Comparison of ENCODE assay signal across 8 cellular contexts in genomic region chr1:67688526-67689219, GRCh38. TPM values are rescaled to one million over a fixed set of nuclear protein-coding genes. Genes with fewer than 3 reads are reported as not detected.
DNase-seq lines count a peak whose midpoint lies in the region; ATAC-seq and TF ChIP-seq lines count a peak whose summit lies in the region.

No MANE protein-coding gene starts in this region.

- H4K20me1 ChIP-seq in DND-41 (ENCODE audit: insufficient read depth, low read length) (peaks cover 29% of the 10 kb centered on the region), Karpas-422 (ENCODE audit: insufficient read depth, low read depth, low read length) (peaks cover 4% of the 10 kb centered on the region; the same call in 1 of the 2 replicates)

- H3K27me3 Mint-ChIP-seq in activated naive CD8-positive, alpha-beta T cell treated with anti-CD3 and anti-CD28 coated beads for 36 hours: no peaks in the 10 kb centered on the region

- H3K9ac ChIP-seq in DND-41 (ENCODE audit: low read depth, low read length): no peak overlapping the region
- peak overlapping the region; percentile 22 for H3K9ac ChIP-seq in mucosa of stomach (ENCODE audit: low read length)
- H3K9ac ChIP-seq in Karpas-422 (ENCODE audit: low read length): no peak overlapping the region

- H3K79me2 ChIP-seq in DND-41 (ENCODE audit: insufficient read depth, low read length) (peaks cover 27% of the 10 kb centered on the region), Karpas-422 (ENCODE audit: low read length) (no peaks in the 10 kb centered on the region)

- TF ChIP-seq CTCF in DND-41 (IDR thresholded peaks at IDR 0.05; ENCODE audit: borderline replicate concordance, extremely low read depth, low read length, poor library complexity, severe bottlenecking): no peak

- H2AFZ ChIP-seq in DND-41 (ENCODE audit: low read depth, low read length): no peak overlapping the region
- H2AFZ ChIP-seq in Karpas-422 (ENCODE audit: low read length): no peak overlapping the region

- ATAC-seq in DND-41 (ENCODE audit: insufficient read depth, low read depth) (no peak), GM19463 (IDR thresholded peaks at IDR 0.05; ENCODE audit: unreplicated experiment) (no peak), GM19324 (IDR thresholded peaks at IDR 0.05; ENCODE audit: low FRiP score, unreplicated experiment) (no peak), HG02840 (IDR thresholded peaks at IDR 0.05; ENCODE audit: low FRiP score, unreplicated experiment) (no peak)

- H3K27ac ChIP-seq in DND-41 (ENCODE audit: low read length) (no peak overlapping the region), Karpas-422 (ENCODE audit: low read length) (no peak overlapping the region)

- H3K27ac Mint-ChIP-seq in activated naive CD8-positive, alpha-beta T cell treated with anti-CD3 and anti-CD28 coated beads for 36 hours: peak overlapping the region; percentile 34

- H3K4me3 Mint-ChIP-seq in activated naive CD8-positive, alpha-beta T cell treated with anti-CD3 and anti-CD28 coated beads for 36 hours: peak overlapping the region; percentile 25

- no peak overlapping the region for H3K4me3 ChIP-seq in DND-41 (ENCODE audit: low read depth in 1 of 2, low read length in 2 of 2)
- no peak overlapping the region for H3K4me3 ChIP-seq in mucosa of stomach (ENCODE audit: low read length)
- H3K4me3 ChIP-seq in Karpas-422 (ENCODE audit: low read length): no peak overlapping the region

- no peaks in the 10 kb centered on the region for H3K9me3 Mint-ChIP-seq in activated naive CD8-positive, alpha-beta T cell treated with anti-CD3 and anti-CD28 coated beads for 36 hours

- H3K27me3 ChIP-seq in DND-41 (ENCODE audit: insufficient read depth, low read length, poor library complexity) (no peaks in the 10 kb centered on the region), mucosa of stomach (ENCODE audit: control insufficient read depth, insufficient read depth, low read length) (no peaks in the 10 kb centered on the region), Karpas-422 (ENCODE audit: low read length) (no peaks in the 10 kb centered on the region)

- H3K4me1 ChIP-seq in DND-41 (ENCODE audit: insufficient read depth, low read length) (peaks cover 25% of the 10 kb centered on the region), mucosa of stomach (ENCODE audit: control insufficient read depth, insufficient read depth, low read length) (peaks cover 20% of the 10 kb centered on the region), Karpas-422 (ENCODE audit: low read length) (peaks cover 20% of the 10 kb centered on the region)

- H3K4me1 Mint-ChIP-seq in activated naive CD8-positive, alpha-beta T cell treated with anti-CD3 and anti-CD28 coated beads for 36 hours: peaks cover 28% of the 10 kb centered on the region

- H3K9me3 ChIP-seq in DND-41 (ENCODE audit: insufficient read depth, low read length, severe bottlenecking) (no peaks in the 10 kb centered on the region), mucosa of stomach (ENCODE audit: control insufficient read depth, low read length) (no peaks in the 10 kb centered on the region), Karpas-422 (ENCODE audit: low read length) (no peaks in the 10 kb centered on the region)

- H3K36me3 ChIP-seq in DND-41 (ENCODE audit: insufficient read depth, low read length): peaks cover 45% of the 10 kb centered on the region
- no peaks in the 10 kb centered on the region for H3K36me3 ChIP-seq in mucosa of stomach (ENCODE audit: control insufficient read depth, insufficient read depth, low read length)
- H3K36me3 ChIP-seq in Karpas-422 (ENCODE audit: insufficient read depth, low read length): peaks cover 17% of the 10 kb centered on the region

- no peaks in the 10 kb centered on the region for H3K9me2 ChIP-seq in Karpas-422 (replicated peaks; ENCODE audit: insufficient read depth, low read length)

- DNase-seq in DND-41 (no peak), LHCN-M2 (ENCODE audit: low read depth) (peak; percentile 49), Karpas-422 (no peak)
- no peak for DNase-seq in activated naive CD8-positive, alpha-beta T cell treated with anti-CD3 and anti-CD28 coated beads for 36 hours

- H3K36me3 Mint-ChIP-seq in activated naive CD8-positive, alpha-beta T cell treated with anti-CD3 and anti-CD28 coated beads for 36 hours: peaks cover 21% of the 10 kb centered on the region

- H3K4me2 ChIP-seq in DND-41 (ENCODE audit: insufficient read depth, low read length): peak overlapping the region; percentile 14; the same call in 1 of the 2 replicates
- H3K4me2 ChIP-seq in Karpas-422 (ENCODE audit: low read depth, low read length, poor library complexity, severe bottlenecking): no peak overlapping the region

RNA-seq across cellular contexts. Expression of gene GADD45A, which starts 3.7 kb away (rescaled TPM):
- 112 and 133 TPM in 2 replicates for total RNA-seq in LHCN-M2 (2014; rRNA removed)
- 83.7 TPM for polyA plus RNA-seq in LHCN-M2 (2012)
- 10 to 100 TPM; 20.4 to 20.7 TPM for total RNA-seq in activated naive CD8-positive, alpha-beta T cell treated with anti-CD3 and anti-CD28 coated beads for 36 hours
- total RNA-seq in Karpas-422 (2014; rRNA removed; shearing (Covaris generic); ENCODE audit: low replicate concordance): 6.5 and 13.3 TPM in 2 replicates
